Comparison of ENCODE assay signal across 28 cellular contexts in genomic region chr17:34360571-34360970, GRCh38. TPM values are rescaled to one million over a fixed set of nuclear protein-coding genes. Genes with fewer than 3 reads are reported as not detected.
"Had no signal": no experiment of that assay in that cellular context is flagged by ENCODE, and none has a peak within 500 bp of the region (broad histone marks: within the 10 kb centered on the region; RNA-seq: fewer than 3 reads in every experiment).

No MANE protein-coding gene starts in this region.

- H3K27me3 ChIP-seq: MG63 had no signal

- H3K4me3 ChIP-seq: MG63 had no signal

- H3K27ac ChIP-seq: VCaP had no signal

- H3K36me3 Mint-ChIP-seq: activated naive CD8-positive, alpha-beta T cell; brain had no signal

- H3K36me3 ChIP-seq: MG63 had no signal

- DNase-seq: activated CD4-positive, alpha-beta T cell treated with anti-CD3 and anti-CD28 coated beads for 36 hours; activated CD8-positive, alpha-beta memory T cell treated with anti-CD3 and anti-CD28 coated beads for 24 hours; activated gamma-delta T cell; activated naive CD4-positive, alpha-beta T cell treated with anti-CD3 and anti-CD28 coated beads for 36 hours; activated T-cell treated with anti-CD3 and anti-CD28 coated beads, Interleukin-2, amount 50 U/mL, for 4 hours; amygdala; KBM-7; MG63; MV-4-11; NCI-H1092 treated with DMSO at 0.1 percent for 48 hours; NCI-H1436; NCI-H1694 treated with DMSO at 0.1 percent for 48 hours; NCI-H2029 treated with DMSO at 0.1 percent for 48 hours; NCI-H345; NCI-H510A; NCI-H526 treated with DMSO at 0.1 percent for 48 hours; NCI-H82; NK-92 treated with Interleukin-12 subunit alpha and Interleukin-12 subunit beta, amount 100 ng/mL, for 24 hours; OCI-M1; SHP77; T-helper 9 cell had no signal

- H3K9me3 Mint-ChIP-seq: activated naive CD4-positive, alpha-beta T cell treated with anti-CD3 and anti-CD28 coated beads for 36 hours; activated T-cell treated with anti-CD3 and anti-CD28 coated beads, Interleukin-2, amount 50 U/mL, for 4 hours; brain; central memory CD8-positive, alpha-beta T cell; T-helper 1 cell treated with Interleukin-12 subunit alpha and Interleukin-12 subunit beta and Interleukin-4 antibody, amounts not matched to agents 30 μg/mL and 1 μg/mL, for 36 hours had no signal

- H3K9me3 ChIP-seq: MG63 had no signal

- H3K4me1 Mint-ChIP-seq: brain; central memory CD8-positive, alpha-beta T cell had no signal

- H3K27ac Mint-ChIP-seq: activated CD4-positive, alpha-beta T cell treated with anti-CD3 and anti-CD28 coated beads for 36 hours; activated naive CD4-positive, alpha-beta T cell treated with anti-CD3 and anti-CD28 coated beads for 36 hours; activated naive CD8-positive, alpha-beta T cell; T-helper 1 cell treated with Interleukin-12 subunit alpha and Interleukin-12 subunit beta and Interleukin-4 antibody, amounts not matched to agents 30 μg/mL and 1 μg/mL, for 36 hours had no signal

- H3K4me3 Mint-ChIP-seq: activated CD4-positive, alpha-beta T cell treated with anti-CD3 and anti-CD28 coated beads for 36 hours; activated naive CD4-positive, alpha-beta T cell treated with anti-CD3 and anti-CD28 coated beads for 36 hours; activated naive CD8-positive, alpha-beta T cell; activated T-cell treated with anti-CD3 and anti-CD28 coated beads, Interleukin-2, amount 50 U/mL, for 4 hours; brain; central memory CD8-positive, alpha-beta T cell; T-helper 1 cell treated with Interleukin-12 subunit alpha and Interleukin-12 subunit beta and Interleukin-4 antibody, amounts not matched to agents 30 μg/mL and 1 μg/mL, for 36 hours had no signal

RNA-seq across cellular contexts. Expression of gene CCL1, which starts 2.5 kb away (rescaled TPM):
- total RNA-seq: activated naive CD4-positive, alpha-beta T cell treated with anti-CD3 and anti-CD28 coated beads for 36 hours; astrocyte; SK-MEL-5 had no signal

RNA-seq across cellular contexts. Expression of gene CCL13, which starts 4.3 kb away (rescaled TPM):
- total RNA-seq: activated CD4-positive, alpha-beta T cell treated with anti-CD3 and anti-CD28 coated beads for 36 hours; activated naive CD4-positive, alpha-beta T cell treated with anti-CD3 and anti-CD28 coated beads for 36 hours; activated T-cell treated with anti-CD3 and anti-CD28 coated beads, Interleukin-2, amount 50 U/mL, for 4 hours; astrocyte; SK-MEL-5 had no signal

RNA-seq across cellular contexts. Expression of gene CCL8, which starts 41.3 kb away (rescaled TPM):
- total RNA-seq: activated CD4-positive, alpha-beta T cell treated with anti-CD3 and anti-CD28 coated beads for 36 hours; activated naive CD4-positive, alpha-beta T cell treated with anti-CD3 and anti-CD28 coated beads for 36 hours; activated T-cell treated with anti-CD3 and anti-CD28 coated beads, Interleukin-2, amount 50 U/mL, for 4 hours; astrocyte; SK-MEL-5 had no signal
